In genomic region chr11:77303328-77303727, GRCh38 we compare ENCODE assay signal across 27 cellular contexts. TPM values are rescaled to one million over a fixed set of nuclear protein-coding genes. Genes with fewer than 3 reads are reported as not detected.
"Had no signal": no experiment of that assay in that cellular context is flagged by ENCODE, and none has a peak within 500 bp of the region (broad histone marks: within the 10 kb centered on the region; RNA-seq: fewer than 3 reads in every experiment).

No MANE protein-coding gene starts in this region.

- H3K36me3 Mint-ChIP-seq: natural killer cell treated with Interleukin-12 subunit alpha and Interleukin-12 subunit beta and Interleukin-15 and Interleukin-18, amount 100 ng/mL, for 72 hours; stimulated activated naive B cell treated with anti-CD40 and anti-IgM and Interleukin-4, amounts not matched to agents 10 μg/mL and 1 μg/mL and 100 μg/mL, for 72 hours had no signal

- H3K9me3 ChIP-seq: gastrocnemius medialis, heart right ventricle, left ventricle myocardium inferior, prostate gland, sigmoid colon, testis, tibial nerve had no signal

- H3K27me3 Mint-ChIP-seq: stimulated activated naive B cell treated with anti-CD40 and anti-IgM and Interleukin-4, amounts not matched to agents 10 μg/mL and 1 μg/mL and 100 μg/mL, for 72 hours; stimulated activated naive CD8-positive, alpha-beta T cell treated with anti-CD3 and anti-CD28 coated beads, Interleukin-15, amount 100 ng/mL, for 72 hours had no signal

- H3K9ac ChIP-seq: parathyroid adenoma had no signal

- H3K36me3 ChIP-seq: gastrocnemius medialis, heart right ventricle, left ventricle myocardium inferior, prostate gland, sigmoid colon, tibial nerve had no signal

- H3K27me3 ChIP-seq: dorsolateral prefrontal cortex, gastrocnemius medialis, heart right ventricle, sigmoid colon, testis, tibial nerve had no signal

- H3K9me3 Mint-ChIP-seq: natural killer cell treated with Interleukin-12 subunit alpha and Interleukin-12 subunit beta and Interleukin-15 and Interleukin-18, amount 100 ng/mL, for 72 hours had no signal

- H3K4me3 Mint-ChIP-seq: natural killer cell treated with Interleukin-12 subunit alpha and Interleukin-12 subunit beta and Interleukin-15 and Interleukin-18, amount 100 ng/mL, for 72 hours; stimulated activated naive B cell treated with anti-CD40 and anti-IgM and Interleukin-4, amounts not matched to agents 10 μg/mL and 1 μg/mL and 100 μg/mL, for 72 hours; stimulated activated naive CD8-positive, alpha-beta T cell treated with anti-CD3 and anti-CD28 coated beads, Interleukin-15, amount 100 ng/mL, for 72 hours had no signal

- H3K4me1 ChIP-seq: gastrocnemius medialis, heart right ventricle, left ventricle myocardium inferior, parathyroid adenoma, prostate gland, sigmoid colon, testis, tibial nerve had no signal

- DNase-seq: cortex of kidney; dorsolateral prefrontal cortex; effector CD8-positive, alpha-beta T cell; gastrocnemius medialis; heart right ventricle; kidney; left cardiac atrium; left ventricle myocardium inferior; mesenchymal stem cell; midbrain; sigmoid colon; stimulated activated CD4-positive, alpha-beta T cell treated with anti-CD3 and anti-CD28 coated beads, Interleukin-2, amount 100 ng/mL, for 24 hours; stimulated activated CD4-positive, alpha-beta T cell treated with anti-CD3 and anti-CD28 coated beads, Interleukin-4, amount 100 ng/mL, for 4 hours; stimulated activated naive B cell treated with anti-CD40 and anti-IgM and Interleukin-4, amounts not matched to agents 10 μg/mL and 1 μg/mL and 100 μg/mL, for 72 hours; stimulated activated naive CD8-positive, alpha-beta T cell treated with anti-CD3 and anti-CD28 coated beads, Interleukin-15, amount 100 ng/mL, for 72 hours; testis had no signal

- H3K4me1 Mint-ChIP-seq: stimulated activated naive B cell treated with anti-CD40 and anti-IgM and Interleukin-4, amounts not matched to agents 10 μg/mL and 1 μg/mL and 100 μg/mL, for 72 hours had no signal

- H3K79me2 ChIP-seq: parathyroid adenoma had no signal

- H3K27ac Mint-ChIP-seq: natural killer cell treated with Interleukin-12 subunit alpha and Interleukin-12 subunit beta and Interleukin-15 and Interleukin-18, amount 100 ng/mL, for 72 hours; stimulated activated naive B cell treated with anti-CD40 and anti-IgM and Interleukin-4, amounts not matched to agents 10 μg/mL and 1 μg/mL and 100 μg/mL, for 72 hours; stimulated activated naive CD8-positive, alpha-beta T cell treated with anti-CD3 and anti-CD28 coated beads, Interleukin-15, amount 100 ng/mL, for 72 hours had no signal

- ATAC-seq: esophagus mucosa; gastrocnemius medialis; heart right ventricle; left cardiac atrium; natural killer cell treated with Interleukin-12 subunit alpha and Interleukin-12 subunit beta and Interleukin-15 and Interleukin-18, amount 100 ng/mL, for 72 hours; stimulated activated naive B cell treated with anti-CD40 and anti-IgM and Interleukin-4, amounts not matched to agents 10 μg/mL and 1 μg/mL and 100 μg/mL, for 72 hours; stimulated activated naive CD8-positive, alpha-beta T cell treated with anti-CD3 and anti-CD28 coated beads, Interleukin-15, amount 100 ng/mL, for 72 hours had no signal

- H3K27ac ChIP-seq: dorsolateral prefrontal cortex, gastrocnemius medialis, heart right ventricle, left ventricle myocardium inferior, parathyroid adenoma, prostate gland, sigmoid colon, skin epidermis, testis, tibial nerve had no signal

- H2AFZ ChIP-seq: parathyroid adenoma had no signal

- H3K4me3 ChIP-seq: dorsolateral prefrontal cortex, gastrocnemius medialis, heart right ventricle, left ventricle myocardium inferior, lung, prostate gland, sigmoid colon, skin epidermis, testis, tibial nerve had no signal

RNA-seq across cellular contexts. Expression of gene GDPD4, which starts 1.8 kb away (rescaled TPM):
- total RNA-seq: esophagus mucosa; gastrocnemius medialis; heart right ventricle; kidney; left cardiac atrium; left ventricle myocardium inferior; lung; natural killer cell treated with Interleukin-12 subunit alpha and Interleukin-12 subunit beta and Interleukin-15 and Interleukin-18, amount 100 ng/mL, for 72 hours; omental fat pad; renal cortical epithelial cell; sigmoid colon; subcutaneous adipose tissue; tibial nerve; ureter had no signal
- polyA plus RNA-seq: heart right ventricle, lung, sigmoid colon had no signal
